9 cellular contexts compared by ENCODE assay signal in the genomic region with DNA sequence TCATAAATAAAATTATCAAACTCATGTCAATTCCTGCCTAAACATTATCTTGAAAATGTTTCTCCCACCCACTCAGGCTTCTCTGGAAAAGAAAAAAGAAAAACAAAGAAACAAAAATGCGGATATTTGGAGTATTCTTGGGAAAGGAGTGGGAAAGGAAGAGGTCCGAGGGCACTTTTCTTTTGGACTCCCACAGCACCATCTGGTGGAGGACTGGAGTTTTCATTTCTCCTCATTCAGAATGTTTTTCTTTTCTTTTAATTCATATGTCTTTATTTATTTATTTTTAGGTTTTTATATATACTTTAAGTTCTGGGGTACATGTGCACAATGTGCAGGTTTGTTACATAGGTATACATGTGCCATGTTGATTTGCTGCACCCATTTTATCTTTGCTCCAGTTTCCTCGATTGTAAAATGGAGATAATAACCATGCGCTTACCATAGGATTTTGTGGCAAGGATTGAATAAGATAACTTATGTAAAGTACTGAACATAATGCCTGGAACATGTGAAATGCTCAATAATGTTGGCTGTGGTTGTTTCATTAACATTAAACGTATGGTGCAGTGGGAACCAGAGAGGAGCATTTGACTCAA. TPM values are rescaled to one million over a fixed set of nuclear protein-coding genes. Genes with fewer than 3 reads are reported as not detected.
A peak's percentile ranks its signal among the peaks of the same experiment; 100 is the strongest.
DNase-seq lines count a peak whose midpoint lies in the region; ATAC-seq and TF ChIP-seq lines count a peak whose summit lies in the region.
"Had no signal": no experiment of that assay in that cellular context is flagged by ENCODE, and none has a peak within 500 bp of the region (broad histone marks: within the 10 kb centered on the region; RNA-seq: fewer than 3 reads in every experiment).

No MANE protein-coding gene starts in this region.

- DNase-seq in CD14-positive monocyte (ENCODE audit: low spot score): no peak
- DNase-seq in HL-60 (ENCODE audit: low read depth in 1 of 2, low spot score in 1 of 2): no peak
- DNase-seq in lung (ENCODE audit: low spot score): no peak
- no peak for DNase-seq in NCI-H1436 treated with DMSO at 0.1 percent for 48 hours (lab: John Stamatoyannopoulos, UW)
- DNase-seq in NCI-H446 (lab: John Stamatoyannopoulos, UW): no peak

- H3K27ac Mint-ChIP-seq in CD14-positive monocyte: peak overlapping the region in 2 of 7 donors; percentile 21 to 36
- no peak overlapping the region for H3K27ac Mint-ChIP-seq in brain

- peaks cover 0 to 12% (median 0%) of the 10 kb centered on the region in 3 donors for H3K27me3 Mint-ChIP-seq in CD14-positive monocyte (ENCODE audit: low read depth in 3 of 3)
- H3K27me3 Mint-ChIP-seq in brain: peaks cover 6% of the 10 kb centered on the region
- H3K27me3 Mint-ChIP-seq: central memory CD8-positive, alpha-beta T cell had no signal

- peaks cover 2 to 8% of the 10 kb centered on the region in 2 donors for H3K36me3 Mint-ChIP-seq in CD14-positive monocyte
- H3K36me3 Mint-ChIP-seq in brain: peaks cover 6% of the 10 kb centered on the region

- H3K9me3 ChIP-seq in lung (ENCODE audit: control insufficient read depth in 2 of 2, insufficient read depth in 1 of 2, low read length in 1 of 2): no peaks in the 10 kb centered on the region

- H3K4me3 Mint-ChIP-seq in CD14-positive monocyte (no peak overlapping the region), brain (no peak overlapping the region)
- H3K4me3 Mint-ChIP-seq: central memory CD8-positive, alpha-beta T cell had no signal

- H3K4me3 ChIP-seq in HL-60 (replicated peaks; ENCODE audit: insufficient read depth, low read length) (no peak overlapping the region), lung (no peak overlapping the region)

- intact Hi-C loops in CD14-positive monocyte (cut with micrococcal nuclease): loop anchor here (5.0 to 10.0 kb wide), 2 partner anchors 146 to 148 kb away; a partner anchor contains a TSS

- H3K4me1 Mint-ChIP-seq in CD14-positive monocyte: peaks cover 7% of the 10 kb centered on the region
- H3K4me1 Mint-ChIP-seq in brain: peaks cover 16% of the 10 kb centered on the region
- H3K4me1 Mint-ChIP-seq: central memory CD8-positive, alpha-beta T cell had no signal

- ATAC-seq in lung (ENCODE audit: insufficient read depth, low FRiP score) (no peak), GM21576 (IDR thresholded peaks at IDR 0.05; ENCODE audit: unreplicated experiment) (no peak), GM19351 (IDR thresholded peaks at IDR 0.05; ENCODE audit: unreplicated experiment) (no peak)

- H3K27ac ChIP-seq in HL-60 (replicated peaks) (peak overlapping the region; percentile 21; the same call in 1 of the 2 replicates), lung (ENCODE audit: low read depth in 1 of 2, low read length in 1 of 2) (no peak overlapping the region)

- H3K27me3 ChIP-seq in HL-60 (ENCODE audit: insufficient read depth, poor library complexity, severe bottlenecking): no peaks in the 10 kb centered on the region
- H3K27me3 ChIP-seq in lung (ENCODE audit: control insufficient read depth, insufficient read depth): no peaks in the 10 kb centered on the region

- no peaks in the 10 kb centered on the region for H3K4me1 ChIP-seq in lung (ENCODE audit: control insufficient read depth in 2 of 2, insufficient read depth in 2 of 2, low read length in 2 of 2)

- TF ChIP-seq CTCF in CD14-positive monocyte (IDR thresholded peaks at IDR 0.05) (peak; percentile 26), HL-60 (IDR thresholded peaks at IDR 0.05; ENCODE audit: insufficient read depth, low read length) (no peak), brain (conservative IDR thresholded peaks at IDR 0.05) (peak; percentile 86), lung (IDR thresholded peaks at IDR 0.05; ENCODE audit: control extremely low read depth, extremely low read depth) (peak; percentile 9)

- WGBS in lung, 2 donors: 47 to 59% methylated on average over 5 of the region's 5 CpGs

- H3K36me3 ChIP-seq in lung (ENCODE audit: control insufficient read depth in 2 of 2, insufficient read depth in 2 of 2, low read length in 2 of 2): no peaks in the 10 kb centered on the region

- peaks cover 0 to 3% (median 0%) of the 10 kb centered on the region in 7 donors for H3K9me3 Mint-ChIP-seq in CD14-positive monocyte
- H3K9me3 Mint-ChIP-seq in brain: peaks cover 0 to 3% (median 0%) of the 10 kb centered on the region in 5 experiments
- H3K9me3 Mint-ChIP-seq: central memory CD8-positive, alpha-beta T cell had no signal

RNA-seq across cellular contexts. Expression of a gene that starts 8.0 kb away (rescaled TPM):
- under 1 TPM; 0.12 to 0.39 TPM for polyA plus RNA-seq in CD14-positive monocyte
- 1.3 TPM for polyA plus RNA-seq in brain (ENCODE audit: insufficient read depth, low read depth, low replicate concordance)
- under 1 TPM; 0.54 to 0.58 TPM for total RNA-seq in lung
- under 1 TPM; 0.06 to 0.25 TPM for polyA plus RNA-seq in lung
